Comparison of ENCODE assay signal across 8 cellular contexts in the genomic region with DNA sequence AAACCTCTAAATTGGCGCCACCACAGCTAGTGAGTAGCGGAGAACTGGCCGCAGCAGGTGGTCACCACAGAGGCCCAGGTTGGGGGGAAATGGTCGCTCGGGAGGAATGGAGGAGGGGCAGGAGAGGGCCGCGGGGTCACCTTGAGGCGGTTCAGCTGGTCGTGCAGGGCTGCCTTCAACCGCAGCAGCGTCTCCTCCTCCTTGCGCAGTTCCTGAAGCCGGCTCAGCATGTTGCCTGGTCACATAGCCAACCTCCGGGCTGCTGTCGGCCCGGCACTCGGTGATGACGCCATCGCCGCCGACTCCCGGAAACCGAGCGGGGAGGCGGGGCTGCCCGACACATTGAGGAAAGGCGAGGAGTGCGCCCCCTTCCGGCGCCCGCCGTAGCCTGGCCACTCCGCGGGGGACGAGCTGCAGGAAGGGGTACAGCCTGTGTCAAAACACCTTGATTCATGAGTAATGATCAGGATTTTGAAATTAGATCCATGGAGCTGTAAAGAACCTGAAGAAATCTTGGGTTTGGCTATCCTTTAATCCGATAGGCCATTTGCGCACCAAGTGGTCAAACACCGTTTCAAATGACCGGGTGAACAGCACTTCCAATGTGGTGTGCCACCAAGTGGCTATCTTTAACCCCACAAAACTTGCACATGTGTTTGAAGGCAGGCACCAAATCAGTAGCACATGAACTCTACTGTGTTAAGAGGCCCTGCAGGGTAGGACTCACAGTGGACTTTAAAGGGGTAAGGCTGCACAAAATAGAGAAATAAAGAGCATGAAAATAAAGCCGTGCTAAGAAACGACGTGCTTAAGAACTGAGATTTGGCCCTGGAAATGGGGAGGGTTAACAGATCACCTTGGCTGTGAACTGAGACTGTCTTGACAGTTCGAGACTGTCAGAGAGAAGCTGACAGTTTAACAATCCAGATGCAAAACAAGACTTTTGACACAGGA. TPM values are rescaled to one million over a fixed set of nuclear protein-coding genes. Genes with fewer than 3 reads are reported as not detected.
DNase-seq lines count a peak whose midpoint lies in the region; ATAC-seq, FAIRE-seq and TF ChIP-seq lines count a peak whose summit lies in the region.

Gene SNAPC5 (minus strand): TSS at position 261 of the 954 bp plus-strand sequence. CDS start 31 bp downstream, at position 230.

- dilution Hi-C loops in endothelial cell of umbilical vein (cut with MboI; ENCODE audit: extremely low pct_ligation_motif_present, low sequenced_read_pairs), result no loop called here

- peak; percentile 76 for TF ChIP-seq CTCF in D721Med (IDR thresholded peaks at IDR 0.05; ENCODE audit: insufficient read depth, missing control alignments)
- TF ChIP-seq CTCF in OCI-LY3 (IDR thresholded peaks at IDR 0.05; ENCODE audit: low read depth, low read length), result peak; percentile 99
- TF ChIP-seq CTCF in endothelial cell of umbilical vein (IDR thresholded peaks at IDR 0.05; ENCODE audit: extremely low read depth in 1 of 2, insufficient read depth in 1 of 2, low read depth in 1 of 2, low read length in 2 of 2), result peak; percentile 97 to 99

- FAIRE-seq in D721Med (lab: Jason Lieb, UNC) (no peak), endothelial cell of umbilical vein (lab: Jason Lieb, UNC) (peak; percentile 79)

- H3K9ac ChIP-seq in HUES64 (ENCODE audit: low read depth, low read length) (peak within 1 kb of the TSS; percentile 98), OCI-LY3 (ENCODE audit: low read length) (peak within 1 kb of the TSS; percentile 74), endothelial cell of umbilical vein (replicated peaks; ENCODE audit: extremely low read depth, insufficient read depth, low read length) (peak within 1 kb of the TSS; percentile 72)

- no TSS peak for BruUV-seq in endothelial cell of umbilical vein (replicated peaks; lab: Mats Ljungman, UMichigan)

- H3K4me1 ChIP-seq in HUES64 (ENCODE audit: insufficient read depth, low read length), result no peaks in the 10 kb centered on the region; the same call in 1 of the 2 replicates
- peaks cover 20% of the 10 kb centered on the region for H3K4me1 ChIP-seq in OCI-LY3 (ENCODE audit: low read length)
- H3K4me1 ChIP-seq in endothelial cell of umbilical vein (ENCODE audit: control insufficient read depth, extremely low read depth, insufficient read depth, low read length), result peaks cover 20% of the 10 kb centered on the region

- WGBS in HUES64, result 11% methylated on average over 43 of the region's 43 CpGs

- H3K9me3 ChIP-seq in HUES64 (ENCODE audit: insufficient read depth, low read depth, low read length), result no peaks in the 10 kb centered on the region
- no peaks in the 10 kb centered on the region for H3K9me3 ChIP-seq in OCI-LY3 (ENCODE audit: insufficient read depth, low read length)
- H3K9me3 ChIP-seq in endothelial cell of umbilical vein (replicated peaks; ENCODE audit: control insufficient read depth, insufficient read depth, low read length), result no peaks in the 10 kb centered on the region

- H4K20me1 ChIP-seq in OCI-LY3 (ENCODE audit: insufficient read depth, low read length) (peaks cover 20% of the 10 kb centered on the region), endothelial cell of umbilical vein (replicated peaks; ENCODE audit: control insufficient read depth, extremely low read depth, insufficient read depth, low read length) (peaks cover 3% of the 10 kb centered on the region)

- H3K36me3 ChIP-seq in HUES64 (ENCODE audit: insufficient read depth, low read length) (peaks cover 80% of the 10 kb centered on the region), OCI-LY3 (replicated peaks; ENCODE audit: low read depth, low read length) (peaks cover 76% of the 10 kb centered on the region), endothelial cell of umbilical vein (ENCODE audit: control insufficient read depth in 2 of 2, extremely low read depth in 1 of 2, insufficient read depth in 2 of 2, low read length in 2 of 2) (peaks cover 32 to 35% of the 10 kb centered on the region in 2 experiments)

- CTCF ChIA-PET in endothelial cell of umbilical vein (lab: Charles Lee), result interaction anchor here (0.5 to 3.7 kb wide), 39 partner anchors 10 to 902 kb away, joined by 3 to 100 read pairs (median 5); partner anchors contain the start of genes DIS3L, LCTL, MAP2K1 and TIPIN

- H3K27ac ChIP-seq in HUES64 (ENCODE audit: low read depth, low read length) (peak within 1 kb of the TSS; percentile 99), OCI-LY3 (ENCODE audit: low read length) (peak within 1 kb of the TSS; percentile 60), endothelial cell of umbilical vein (ENCODE audit: insufficient read depth, low read depth, low read length) (peak within 1 kb of the TSS; percentile 41)

- H3K79me2 ChIP-seq in OCI-LY3 (ENCODE audit: low read length) (peaks cover 40% of the 10 kb centered on the region), endothelial cell of umbilical vein (ENCODE audit: control insufficient read depth, insufficient read depth, low read length) (peaks cover 32% of the 10 kb centered on the region)

- H3K4me2 ChIP-seq in OCI-LY3 (ENCODE audit: low read length) (peak within 1 kb of the TSS; percentile 88), endothelial cell of umbilical vein (ENCODE audit: insufficient read depth, low read length) (peak within 1 kb of the TSS; percentile 64)

- H2AFZ ChIP-seq in OCI-LY3 (ENCODE audit: low read depth, low read length) (0 out of 2 replicates have a peak within 1 kb of the TSS, but pooled peaks have one; percentile 0), endothelial cell of umbilical vein (ENCODE audit: low read depth, low read length) (no peak within 1 kb of the TSS)

- intact Hi-C loops in endothelial cell of umbilical vein (cut with micrococcal nuclease), result loop anchor here (1.0 to 10.0 kb wide), 5 partner anchors 111 to 513 kb away; partner anchors contain the start of genes MAP2K1 and TIPIN

- H3K27me3 ChIP-seq in HUES64 (ENCODE audit: insufficient read depth, low read length) (no peaks in the 10 kb centered on the region), OCI-LY3 (ENCODE audit: low read depth, low read length) (no peaks in the 10 kb centered on the region), endothelial cell of umbilical vein (ENCODE audit: control insufficient read depth in 2 of 2, insufficient read depth in 2 of 2, low read length in 2 of 2) (no peaks in the 10 kb centered on the region)

- POLR2A ChIA-PET in endothelial cell of umbilical vein (lab: Charles Lee), result interaction anchor here (2.1 kb wide), 1 partner anchor 111 kb away, joined by 19 read pairs; the partner anchor contains the start of gene MAP2K1

- peak; percentile 78 for TF ChIP-seq POLR2A in endothelial cell of umbilical vein (IDR thresholded peaks at IDR 0.05; ENCODE audit: low read depth, low read length)

- ATAC-seq in GM21423 (IDR thresholded peaks at IDR 0.05; ENCODE audit: unreplicated experiment), result peak; percentile 86

- DNase-seq in D721Med (ENCODE audit: insufficient read length, low spot score) (peak; percentile 64), endothelial cell of umbilical vein (ENCODE audit: low read depth, low spot score) (peak; percentile 96), middle frontal gyrus (ENCODE audit: extremely low spot score, low spot score) (peak; percentile 91)
- DNase-seq in activated CD8-positive, alpha-beta memory T cell treated with anti-CD3 and anti-CD28 coated beads, Interleukin-2, amount 50 U/mL, for 48 hours, result peak; percentile 100
- DNase-seq in stimulated activated CD8-positive, alpha-beta memory T cell treated with anti-CD3 and anti-CD28 coated beads, Interleukin-4, amount 100 ng/mL, for 1 hour (ENCODE audit: low read depth in 2 of 2, low spot score in 1 of 2), result peak; percentile 95

- H3K4me3 ChIP-seq in HUES64 (ENCODE audit: low read length) (peak within 1 kb of the TSS; percentile 88), OCI-LY3 (ENCODE audit: low read length) (peak within 1 kb of the TSS; percentile 87), endothelial cell of umbilical vein (replicated peaks in 1 of 3; ENCODE audit: insufficient read depth in 1 of 3, low read depth in 1 of 3, low read length in 3 of 3) (peak within 1 kb of the TSS; percentile 41 to 62 (median 62))

- no peaks in the 10 kb centered on the region for H3K9me1 ChIP-seq in endothelial cell of umbilical vein (replicated peaks; ENCODE audit: control insufficient read depth, extremely low read depth, insufficient read depth, low read length)

TF ChIP-seq in endothelial cell of umbilical vein, 7 proteins besides CTCF, POLR2A, EP300 and RAD21:
- TF ChIP-seq POLR2AphosphoS5 (IDR thresholded peaks at IDR 0.05; ENCODE audit: insufficient read depth, low read depth, low read length) (peak; percentile 89), MAX (IDR thresholded peaks at IDR 0.05; ENCODE audit: insufficient read depth, insufficient read length) (peak; percentile 33), MYC (IDR thresholded peaks at IDR 0.05; ENCODE audit: low read depth, low read length) (peak; percentile 23), GATA2 (IDR thresholded peaks at IDR 0.05; ENCODE audit: insufficient read depth, insufficient read length, low read depth, low read length) (no peak), FOS (IDR thresholded peaks at IDR 0.05; ENCODE audit: borderline replicate concordance, insufficient read depth, low read length) (peak; percentile 20)

RNA-seq across cellular contexts. Expression of gene SNAPC5, which starts in this region (rescaled TPM):
- 19.0 TPM for polyA plus RNA-seq in HUES64 (2013, experiment 1 of 2)
- polyA plus RNA-seq in HUES64 (2013, experiment 2 of 2), result 23.8 TPM
- total RNA-seq in endothelial cell of umbilical vein, result 13.6 and 17.4 TPM in 2 replicates
- polyA plus RNA-seq in endothelial cell of umbilical vein, result 14.5 and 16.0 TPM in 2 replicates
- 34.2 and 35.5 TPM in 2 replicates for polyA plus RNA-seq in endothelial cell of umbilical vein (2011; cell fraction: cytosol; rRNA removed)
- 10.3 and 12.0 TPM in 2 replicates for polyA plus RNA-seq in endothelial cell of umbilical vein (2011; cell fraction: nucleus; rRNA removed)
- polyA plus RNA-seq in endothelial cell of umbilical vein (2012), result 17.3 and 23.7 TPM in 2 replicates
- polyA minus RNA-seq in endothelial cell of umbilical vein, result 10.6 and 12.6 TPM in 2 replicates
- 24.3 TPM for polyA minus RNA-seq in endothelial cell of umbilical vein (2011; cell fraction: cytosol; rRNA and poly(A)+ RNA removed)
- polyA minus RNA-seq in endothelial cell of umbilical vein (2011; cell fraction: nucleus; rRNA and poly(A)+ RNA removed), result 4.0 and 4.6 TPM in 2 replicates

Comparison
In these comparisons a context has a peak if more than half of its experiments do, and no peak if none do; other contexts are left out.
1. Peak in every context shown above with its lines: DNase-seq, ATAC-seq, H3K4me3 ChIP-seq and H3K27ac ChIP-seq.
2. H3K27ac ChIP-seq: peak in every context shown above with its lines; median percentile 99 in HUES64; 60 in OCI-LY3; 41 in endothelial cell of umbilical vein.